In the genomic region with DNA sequence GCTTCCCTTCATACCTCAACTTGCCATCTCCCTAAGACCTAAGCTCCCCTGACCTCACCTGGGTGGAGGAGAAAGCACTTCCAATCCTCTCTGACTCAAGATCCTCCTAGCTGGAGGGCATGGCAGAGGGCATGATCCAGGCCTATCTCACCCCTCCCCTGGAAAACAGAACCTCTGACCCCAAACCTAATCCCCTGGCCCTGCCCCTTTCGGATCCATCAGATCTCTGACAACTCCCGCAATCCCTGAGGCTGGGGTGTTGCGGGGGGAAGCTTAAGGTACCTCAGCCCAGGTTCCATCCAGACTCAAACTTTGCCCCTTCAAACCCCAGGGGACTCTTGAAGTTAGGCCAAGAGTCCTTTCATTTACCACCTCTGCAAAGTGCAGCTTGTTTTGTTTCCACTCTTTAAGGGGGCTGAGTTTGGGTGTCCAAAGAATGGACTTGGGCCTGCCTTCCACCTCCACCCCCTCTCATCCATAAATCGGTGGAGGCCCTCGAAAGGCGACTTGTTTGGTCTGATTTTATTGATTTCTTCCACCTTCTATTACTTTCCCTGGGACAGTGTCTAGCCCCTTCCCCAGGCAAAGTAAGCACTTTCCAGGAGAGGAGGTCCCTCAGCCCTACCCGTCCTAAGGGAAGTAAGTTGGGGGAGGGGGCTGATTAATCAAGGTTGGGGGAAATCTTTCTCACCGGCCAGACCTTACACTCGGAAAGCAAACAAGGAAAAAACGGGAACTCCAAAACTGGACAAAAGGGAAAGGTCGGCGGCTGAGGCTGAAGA, we compare ENCODE assay signal across 1 cellular context.
TF ChIP-seq lines count a peak whose summit lies in the region.

No MANE protein-coding gene starts in this region.

TF ChIP-seq in HepG2, 621 proteins besides CTCF, POLR2A, EP300 and RAD21 (continued from another document and continues in another):
- TF ChIP-seq, protein P1, sequence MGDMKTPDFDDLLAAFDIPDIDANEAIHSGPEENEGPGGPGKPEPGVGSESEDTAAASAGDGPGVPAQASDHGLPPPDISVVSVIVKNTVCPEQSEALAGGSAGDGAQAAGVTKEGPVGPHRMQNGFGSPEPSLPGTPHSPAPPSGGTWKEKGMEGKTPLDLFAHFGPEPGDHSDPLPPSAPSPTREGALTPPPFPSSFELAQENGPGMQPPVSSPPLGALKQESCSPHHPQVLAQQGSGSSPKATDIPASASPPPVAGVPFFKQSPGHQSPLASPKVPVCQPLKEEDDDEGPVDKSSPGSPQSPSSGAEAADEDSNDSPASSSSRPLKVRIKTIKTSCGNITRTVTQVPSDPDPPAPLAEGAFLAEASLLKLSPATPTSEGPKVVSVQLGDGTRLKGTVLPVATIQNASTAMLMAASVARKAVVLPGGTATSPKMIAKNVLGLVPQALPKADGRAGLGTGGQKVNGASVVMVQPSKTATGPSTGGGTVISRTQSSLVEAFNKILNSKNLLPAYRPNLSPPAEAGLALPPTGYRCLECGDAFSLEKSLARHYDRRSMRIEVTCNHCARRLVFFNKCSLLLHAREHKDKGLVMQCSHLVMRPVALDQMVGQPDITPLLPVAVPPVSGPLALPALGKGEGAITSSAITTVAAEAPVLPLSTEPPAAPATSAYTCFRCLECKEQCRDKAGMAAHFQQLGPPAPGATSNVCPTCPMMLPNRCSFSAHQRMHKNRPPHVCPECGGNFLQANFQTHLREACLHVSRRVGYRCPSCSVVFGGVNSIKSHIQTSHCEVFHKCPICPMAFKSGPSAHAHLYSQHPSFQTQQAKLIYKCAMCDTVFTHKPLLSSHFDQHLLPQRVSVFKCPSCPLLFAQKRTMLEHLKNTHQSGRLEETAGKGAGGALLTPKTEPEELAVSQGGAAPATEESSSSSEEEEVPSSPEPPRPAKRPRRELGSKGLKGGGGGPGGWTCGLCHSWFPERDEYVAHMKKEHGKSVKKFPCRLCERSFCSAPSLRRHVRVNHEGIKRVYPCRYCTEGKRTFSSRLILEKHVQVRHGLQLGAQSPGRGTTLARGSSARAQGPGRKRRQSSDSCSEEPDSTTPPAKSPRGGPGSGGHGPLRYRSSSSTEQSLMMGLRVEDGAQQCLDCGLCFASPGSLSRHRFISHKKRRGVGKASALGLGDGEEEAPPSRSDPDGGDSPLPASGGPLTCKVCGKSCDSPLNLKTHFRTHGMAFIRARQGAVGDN (CRISPR knock-in tag; IDR thresholded peaks at IDR 0.05) = peak; percentile 38
- TF ChIP-seq CBFB (CRISPR knock-in tag; IDR thresholded peaks at IDR 0.05) (no peak), TOPORS (CRISPR knock-in tag; IDR thresholded peaks at IDR 0.05) (no peak), STAT5B (CRISPR knock-in tag; IDR thresholded peaks at IDR 0.05) (0 out of 2 replicates have a peak, but pooled peaks have one; percentile 36), JARID2 (CRISPR knock-in tag; IDR thresholded peaks at IDR 0.05; ENCODE audit: insufficient replicate concordance) (no peak), GFI1 (CRISPR knock-in tag; IDR thresholded peaks at IDR 0.05; ENCODE audit: borderline replicate concordance) (peak; percentile 62; the same call in 1 of the 2 replicates), ZNF274 (CRISPR knock-in tag; IDR thresholded peaks at IDR 0.05) (0 out of 2 replicates have a peak, but pooled peaks have one; percentile 38), MYNN (CRISPR knock-in tag; IDR thresholded peaks at IDR 0.05; ENCODE audit: low read depth) (no peak), SIN3A (IDR thresholded peaks at IDR 0.05; ENCODE audit: borderline replicate concordance, low read depth, low read length) (no peak), MAZ (IDR thresholded peaks at IDR 0.05; ENCODE audit: borderline replicate concordance, low read depth, low read length) (no peak), MAZ (CRISPR knock-in tag; IDR thresholded peaks at IDR 0.05; ENCODE audit: low read depth) (0 out of 2 replicates have a peak, but pooled peaks have one; percentile 12), POGZ (CRISPR knock-in tag; IDR thresholded peaks at IDR 0.05) (no peak), RBFOX2 (IDR thresholded peaks at IDR 0.05; ENCODE audit: low read depth, low read length) (no peak), ZNF547 (CRISPR knock-in tag; IDR thresholded peaks at IDR 0.05) (peak; percentile 34; the same call in 1 of the 2 replicates), NFKBIZ (CRISPR knock-in tag; IDR thresholded peaks at IDR 0.05) (0 out of 2 replicates have a peak, but pooled peaks have one; percentile 38), SOX6 (IDR thresholded peaks at IDR 0.05) (no peak), SOX6 (CRISPR knock-in tag; IDR thresholded peaks at IDR 0.05) (0 out of 2 replicates have a peak, but pooled peaks have one; percentile 35), ZNF761 (CRISPR knock-in tag; conservative IDR thresholded peaks at IDR 0.05) (no peak), TEAD3 (CRISPR knock-in tag; optimal IDR thresholded peaks at IDR 0.05; ENCODE audit: borderline replicate concordance) (no peak), DMAP1 (CRISPR knock-in tag; IDR thresholded peaks at IDR 0.05) (no peak; the same call in 1 of the 2 replicates), ZNF530 (CRISPR knock-in tag; IDR thresholded peaks at IDR 0.05; ENCODE audit: low read depth) (no peak), KLF6 (CRISPR knock-in tag; IDR thresholded peaks at IDR 0.05) (no peak; the same call in 1 of the 2 replicates), ZBTB7B (CRISPR knock-in tag; IDR thresholded peaks at IDR 0.05) (no peak; the same call in 1 of the 2 replicates), NR2C2 (CRISPR knock-in tag; IDR thresholded peaks at IDR 0.05; ENCODE audit: borderline replicate concordance) (0 out of 2 replicates have a peak, but pooled peaks have one; percentile 45), SAP130 (CRISPR knock-in tag; IDR thresholded peaks at IDR 0.05; ENCODE audit: low read depth) (peak; percentile 42; the same call in 1 of the 2 replicates), BORCS8-MEF2B (CRISPR knock-in tag; IDR thresholded peaks at IDR 0.05) (0 out of 2 replicates have a peak, but pooled peaks have one; percentile 43), LCORL (IDR thresholded peaks at IDR 0.05) (no peak), LCORL (CRISPR knock-in tag; IDR thresholded peaks at IDR 0.05) (peak; percentile 59; the same call in 1 of the 2 replicates), ZC3H13 (CRISPR knock-in tag; IDR thresholded peaks at IDR 0.05) (peak; percentile 96; the same call in 1 of the 2 replicates), SRF (IDR thresholded peaks at IDR 0.05; ENCODE audit: low read depth, low read length) (peak; percentile 88), ZNF737 (CRISPR knock-in tag; IDR thresholded peaks at IDR 0.05; ENCODE audit: borderline replicate concordance) (no peak), PAF1 (CRISPR knock-in tag; IDR thresholded peaks at IDR 0.05) (0 out of 2 replicates have a peak, but pooled peaks have one; percentile 66), SRSF1 (optimal IDR thresholded peaks at IDR 0.05; ENCODE audit: low read depth, low read length) (no peak), MIXL1 (CRISPR knock-in tag; IDR thresholded peaks at IDR 0.05) (peak; percentile 45; the same call in 1 of the 2 replicates), CAMTA2 (CRISPR knock-in tag; IDR thresholded peaks at IDR 0.05; ENCODE audit: borderline replicate concordance) (no peak), HHEX (CRISPR knock-in tag; IDR thresholded peaks at IDR 0.05) (no peak), HMG20B (CRISPR knock-in tag; conservative IDR thresholded peaks at IDR 0.05) (no peak), ZNF441 (CRISPR knock-in tag; IDR thresholded peaks at IDR 0.05; ENCODE audit: borderline replicate concordance) (no peak), SAFB2 (CRISPR knock-in tag; IDR thresholded peaks at IDR 0.05; ENCODE audit: borderline replicate concordance, low read depth) (peak; percentile 70; the same call in 1 of the 2 replicates), GATAD2A (CRISPR knock-in tag; IDR thresholded peaks at IDR 0.05) (peak; percentile 41; the same call in 1 of the 2 replicates), ZNF501 (CRISPR knock-in tag; IDR thresholded peaks at IDR 0.05) (0 out of 2 replicates have a peak, but pooled peaks have one; percentile 34), ARHGAP35 (CRISPR knock-in tag; IDR thresholded peaks at IDR 0.05; ENCODE audit: borderline replicate concordance) (0 out of 2 replicates have a peak, but pooled peaks have one; percentile 42)
- TF ChIP-seq, protein P2, sequence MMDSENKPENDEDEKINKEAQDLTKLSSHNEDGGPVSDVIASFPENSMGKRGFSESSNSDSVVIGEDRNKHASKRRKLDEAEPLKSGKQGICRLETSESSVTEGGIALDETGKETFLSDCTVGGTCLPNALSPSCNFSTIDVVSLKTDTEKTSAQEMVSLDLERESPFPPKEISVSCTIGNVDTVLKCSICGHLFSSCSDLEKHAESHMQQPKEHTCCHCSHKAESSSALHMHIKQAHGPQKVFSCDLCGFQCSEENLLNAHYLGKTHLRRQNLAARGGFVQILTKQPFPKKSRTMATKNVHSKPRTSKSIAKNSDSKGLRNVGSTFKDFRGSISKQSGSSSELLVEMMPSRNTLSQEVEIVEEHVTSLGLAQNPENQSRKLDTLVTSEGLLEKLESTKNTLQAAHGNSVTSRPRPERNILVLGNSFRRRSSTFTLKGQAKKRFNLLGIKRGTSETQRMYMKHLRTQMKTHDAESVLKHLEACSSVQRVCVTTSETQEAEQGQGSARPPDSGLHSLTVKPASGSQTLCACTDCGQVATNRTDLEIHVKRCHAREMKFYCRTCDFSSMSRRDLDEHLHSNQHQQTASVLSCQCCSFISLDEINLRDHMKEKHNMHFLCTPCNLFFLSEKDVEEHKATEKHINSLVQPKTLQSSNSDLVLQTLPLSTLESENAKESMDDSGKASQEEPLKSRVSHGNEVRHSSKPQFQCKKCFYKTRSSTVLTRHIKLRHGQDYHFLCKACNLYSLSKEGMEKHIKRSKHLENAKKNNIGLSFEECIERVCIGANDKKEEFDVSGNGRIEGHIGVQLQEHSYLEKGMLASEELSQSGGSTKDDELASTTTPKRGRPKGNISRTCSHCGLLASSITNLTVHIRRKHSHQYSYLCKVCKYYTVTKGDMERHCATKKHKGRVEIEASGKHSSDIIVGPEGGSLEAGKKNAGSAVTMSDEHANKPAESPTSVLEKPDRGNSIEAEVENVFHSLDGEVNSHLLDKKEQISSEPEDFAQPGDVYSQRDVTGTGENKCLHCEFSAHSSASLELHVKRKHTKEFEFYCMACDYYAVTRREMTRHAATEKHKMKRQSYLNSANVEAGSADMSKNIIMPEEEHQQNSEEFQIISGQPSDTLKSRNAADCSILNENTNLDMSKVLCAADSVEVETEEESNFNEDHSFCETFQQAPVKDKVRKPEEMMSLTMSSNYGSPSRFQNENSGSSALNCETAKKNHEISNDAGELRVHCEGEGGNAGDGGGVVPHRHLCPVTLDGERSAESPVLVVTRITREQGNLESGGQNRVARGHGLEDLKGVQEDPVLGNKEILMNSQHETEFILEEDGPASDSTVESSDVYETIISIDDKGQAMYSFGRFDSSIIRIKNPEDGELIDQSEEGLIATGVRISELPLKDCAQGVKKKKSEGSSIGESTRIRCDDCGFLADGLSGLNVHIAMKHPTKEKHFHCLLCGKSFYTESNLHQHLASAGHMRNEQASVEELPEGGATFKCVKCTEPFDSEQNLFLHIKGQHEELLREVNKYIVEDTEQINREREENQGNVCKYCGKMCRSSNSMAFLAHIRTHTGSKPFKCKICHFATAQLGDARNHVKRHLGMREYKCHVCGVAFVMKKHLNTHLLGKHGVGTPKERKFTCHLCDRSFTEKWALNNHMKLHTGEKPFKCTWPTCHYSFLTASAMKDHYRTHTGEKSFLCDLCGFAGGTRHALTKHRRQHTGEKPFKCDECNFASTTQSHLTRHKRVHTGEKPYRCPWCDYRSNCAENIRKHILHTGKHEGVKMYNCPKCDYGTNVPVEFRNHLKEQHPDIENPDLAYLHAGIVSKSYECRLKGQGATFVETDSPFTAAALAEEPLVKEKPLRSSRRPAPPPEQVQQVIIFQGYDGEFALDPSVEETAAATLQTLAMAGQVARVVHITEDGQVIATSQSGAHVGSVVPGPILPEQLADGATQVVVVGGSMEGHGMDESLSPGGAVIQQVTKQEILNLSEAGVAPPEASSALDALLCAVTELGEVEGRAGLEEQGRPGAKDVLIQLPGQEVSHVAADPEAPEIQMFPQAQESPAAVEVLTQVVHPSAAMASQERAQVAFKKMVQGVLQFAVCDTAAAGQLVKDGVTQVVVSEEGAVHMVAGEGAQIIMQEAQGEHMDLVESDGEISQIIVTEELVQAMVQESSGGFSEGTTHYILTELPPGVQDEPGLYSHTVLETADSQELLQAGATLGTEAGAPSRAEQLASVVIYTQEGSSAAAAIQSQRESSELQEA (CRISPR knock-in tag; IDR thresholded peaks at IDR 0.05; ENCODE audit: not compliant biosample characterization) = peak; percentile 19
- TF ChIP-seq, protein P3, sequence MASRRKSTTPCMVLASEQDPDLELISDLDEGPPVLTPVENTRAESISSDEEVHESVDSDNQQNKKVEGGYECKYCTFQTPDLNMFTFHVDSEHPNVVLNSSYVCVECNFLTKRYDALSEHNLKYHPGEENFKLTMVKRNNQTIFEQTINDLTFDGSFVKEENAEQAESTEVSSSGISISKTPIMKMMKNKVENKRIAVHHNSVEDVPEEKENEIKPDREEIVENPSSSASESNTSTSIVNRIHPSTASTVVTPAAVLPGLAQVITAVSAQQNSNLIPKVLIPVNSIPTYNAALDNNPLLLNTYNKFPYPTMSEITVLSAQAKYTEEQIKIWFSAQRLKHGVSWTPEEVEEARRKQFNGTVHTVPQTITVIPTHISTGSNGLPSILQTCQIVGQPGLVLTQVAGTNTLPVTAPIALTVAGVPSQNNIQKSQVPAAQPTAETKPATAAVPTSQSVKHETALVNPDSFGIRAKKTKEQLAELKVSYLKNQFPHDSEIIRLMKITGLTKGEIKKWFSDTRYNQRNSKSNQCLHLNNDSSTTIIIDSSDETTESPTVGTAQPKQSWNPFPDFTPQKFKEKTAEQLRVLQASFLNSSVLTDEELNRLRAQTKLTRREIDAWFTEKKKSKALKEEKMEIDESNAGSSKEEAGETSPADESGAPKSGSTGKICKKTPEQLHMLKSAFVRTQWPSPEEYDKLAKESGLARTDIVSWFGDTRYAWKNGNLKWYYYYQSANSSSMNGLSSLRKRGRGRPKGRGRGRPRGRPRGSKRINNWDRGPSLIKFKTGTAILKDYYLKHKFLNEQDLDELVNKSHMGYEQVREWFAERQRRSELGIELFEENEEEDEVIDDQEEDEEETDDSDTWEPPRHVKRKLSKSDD (CRISPR knock-in tag; IDR thresholded peaks at IDR 0.05; ENCODE audit: low read depth) = no peak
- TF ChIP-seq, protein P4, sequence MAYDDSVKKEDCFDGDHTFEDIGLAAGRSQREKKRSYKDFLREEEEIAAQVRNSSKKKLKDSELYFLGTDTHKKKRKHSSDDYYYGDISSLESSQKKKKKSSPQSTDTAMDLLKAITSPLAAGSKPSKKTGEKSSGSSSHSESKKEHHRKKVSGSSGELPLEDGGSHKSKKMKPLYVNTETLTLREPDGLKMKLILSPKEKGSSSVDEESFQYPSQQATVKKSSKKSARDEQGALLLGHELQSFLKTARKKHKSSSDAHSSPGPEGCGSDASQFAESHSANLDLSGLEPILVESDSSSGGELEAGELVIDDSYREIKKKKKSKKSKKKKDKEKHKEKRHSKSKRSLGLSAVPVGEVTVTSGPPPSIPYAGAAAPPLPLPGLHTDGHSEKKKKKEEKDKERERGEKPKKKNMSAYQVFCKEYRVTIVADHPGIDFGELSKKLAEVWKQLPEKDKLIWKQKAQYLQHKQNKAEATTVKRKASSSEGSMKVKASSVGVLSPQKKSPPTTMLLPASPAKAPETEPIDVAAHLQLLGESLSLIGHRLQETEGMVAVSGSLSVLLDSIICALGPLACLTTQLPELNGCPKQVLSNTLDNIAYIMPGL (CRISPR knock-in tag; IDR thresholded peaks at IDR 0.05; ENCODE audit: borderline replicate concordance in 1 of 2, low read depth in 1 of 2) = 0 out of 4 replicates have a peak, but pooled peaks of 1 of the 2 experiments have one; percentile 12
- TF ChIP-seq, protein P5, sequence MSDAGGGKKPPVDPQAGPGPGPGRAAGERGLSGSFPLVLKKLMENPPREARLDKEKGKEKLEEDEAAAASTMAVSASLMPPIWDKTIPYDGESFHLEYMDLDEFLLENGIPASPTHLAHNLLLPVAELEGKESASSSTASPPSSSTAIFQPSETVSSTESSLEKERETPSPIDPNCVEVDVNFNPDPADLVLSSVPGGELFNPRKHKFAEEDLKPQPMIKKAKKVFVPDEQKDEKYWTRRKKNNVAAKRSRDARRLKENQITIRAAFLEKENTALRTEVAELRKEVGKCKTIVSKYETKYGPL (CRISPR knock-in tag; IDR thresholded peaks at IDR 0.05) = no peak
